In genomic region chr4:82367438-82368097, GRCh38 we compare ENCODE assay signal across 1 cellular context.
TF ChIP-seq lines count a peak whose summit lies in the region.

No MANE protein-coding gene starts in this region.

TF ChIP-seq in SK-N-SH, 30 proteins besides CTCF, POLR2A, EP300 and RAD21 (continued from another document):
- no peak for TF ChIP-seq MXI1 (IDR thresholded peaks at IDR 0.05; ENCODE audit: low read depth, low read length)
- no peak for TF ChIP-seq NFIC (IDR thresholded peaks at IDR 0.05; ENCODE audit: borderline replicate concordance)
